In the genomic region with DNA sequence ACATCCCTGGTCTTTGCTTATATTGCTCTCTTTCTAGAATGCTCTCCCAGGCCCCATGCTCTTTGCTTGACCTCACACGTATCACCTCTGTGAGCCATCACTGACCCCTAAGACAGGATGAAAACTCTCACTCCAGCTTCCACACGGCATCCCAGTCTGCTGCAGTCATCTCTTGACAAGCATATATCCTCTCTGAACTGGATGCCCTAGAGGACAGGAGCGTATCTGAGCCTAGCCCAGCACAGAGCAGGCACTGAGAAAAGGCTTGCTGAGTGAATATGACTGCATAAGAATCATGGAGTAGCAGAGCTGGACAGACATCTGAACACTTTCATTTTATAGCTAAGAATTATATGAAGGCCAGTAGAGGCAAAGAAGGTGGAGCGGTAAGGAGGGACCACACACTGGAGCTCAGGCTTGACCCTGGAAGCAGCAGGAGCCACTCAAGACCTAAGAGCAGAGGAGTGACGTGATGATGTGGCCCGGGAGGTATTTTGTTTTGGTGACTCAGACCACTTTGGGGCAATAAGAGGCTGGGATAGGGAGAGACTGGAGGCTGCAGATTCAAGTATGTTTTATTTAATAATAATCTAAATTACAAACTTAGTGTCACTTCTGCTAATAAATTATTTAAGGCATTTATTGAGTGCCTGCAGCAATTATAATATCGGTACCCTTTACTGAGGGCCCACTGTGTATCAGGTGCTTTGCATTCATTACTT, we compare ENCODE assay signal across 14 cellular contexts. TPM values are rescaled to one million over a fixed set of nuclear protein-coding genes. Genes with fewer than 3 reads are reported as not detected.
A peak's percentile ranks its signal among the peaks of the same experiment; 100 is the strongest.
DNase-seq lines count a peak whose midpoint lies in the region; ATAC-seq and TF ChIP-seq lines count a peak whose summit lies in the region.
"Had no signal": no experiment of that assay in that cellular context is flagged by ENCODE, and none has a peak within 500 bp of the region (broad histone marks: within the 10 kb centered on the region; RNA-seq: fewer than 3 reads in every experiment).

No MANE protein-coding gene starts in this region.

- intact Hi-C loops in Panc1 (cut with micrococcal nuclease; ENCODE audit: unreplicated experiment), result no loop called here
- intact Hi-C loops in CD14-positive monocyte (cut with micrococcal nuclease), result no loop called here
- intact Hi-C loops in left colon (cut with DNase I, micrococcal nuclease), result no loop called here

- POLR2A ChIA-PET in Panc1 (lab: Charles Lee), result interaction anchor here (0.6 kb wide), 1 partner anchor 97 kb away, joined by 4 read pairs; no protein-coding TSS in a partner anchor

- peaks cover 2 to 6% (median 5%) of the 10 kb centered on the region in 3 donors for H3K27me3 Mint-ChIP-seq in CD14-positive monocyte (ENCODE audit: low read depth in 3 of 3)

- no TSS peak for BruUV-seq in Panc1 (replicated peaks; lab: Mats Ljungman, UMichigan)

- in situ Hi-C loops in Panc1 (cut with HindIII; ENCODE audit: low pct_unique_long_range_greater_than_20kb, low sequenced_read_pairs), result no loop called here

- DNase-seq in EL (peak; percentile 93), Panc1 (ENCODE audit: low read depth, low spot score) (no peak), fibroblast of gingiva (ENCODE audit: low read depth) (peak; percentile 54), retina (peak; percentile 35), NCI-H510A treated with DMSO at 0.1 percent for 48 hours (lab: John Stamatoyannopoulos, UW) (no peak), CD14-positive monocyte (ENCODE audit: low spot score) (no peak), left colon (no peak)
- DNase-seq in activated T-cell treated with anti-CD3 and anti-CD28 coated beads, Interleukin-2, amount 50 U/mL, for 48 hours, result no peak
- DNase-seq: activated CD8-positive, alpha-beta memory T cell treated with anti-CD3 and anti-CD28 coated beads for 24 hours; central memory CD4-positive, alpha-beta T cell; GF-D8; hippocampal formation; transverse colon had no signal

- H3K27me3 ChIP-seq in Panc1 (ENCODE audit: control insufficient read depth, insufficient read depth, low read length), result peaks cover 13% of the 10 kb centered on the region
- H3K27me3 ChIP-seq: transverse colon had no signal

- ATAC-seq in Panc1 (peak; percentile 56; the same call in 1 of the 2 replicates), left colon (no peak)

- TF ChIP-seq CTCF in Panc1 (IDR thresholded peaks at IDR 0.05) (no peak), CD14-positive monocyte (IDR thresholded peaks at IDR 0.05) (no peak)

- CTCF ChIA-PET in Panc1 (lab: Charles Lee), result interaction anchor here (0.6 kb wide), 1 partner anchor 182 kb away, joined by 3 read pairs; no protein-coding TSS in a partner anchor

- H3K9me3 ChIP-seq in Panc1 (ENCODE audit: control insufficient read depth, insufficient read depth, low read depth, low read length), result no peaks in the 10 kb centered on the region
- H3K9me3 ChIP-seq: neutrophil, transverse colon had no signal

- no peaks in the 10 kb centered on the region for H3K36me3 ChIP-seq in Panc1 (ENCODE audit: control insufficient read depth, insufficient read depth, low read length)
- H3K36me3 ChIP-seq: neutrophil, transverse colon had no signal

- no peak overlapping the region for H3K27ac Mint-ChIP-seq in CD14-positive monocyte

- H3K27ac ChIP-seq in Panc1 (ENCODE audit: low read length), result no peak overlapping the region
- H3K27ac ChIP-seq: neutrophil, transverse colon had no signal

- H3K4me1 ChIP-seq in Panc1 (ENCODE audit: control insufficient read depth, insufficient read depth, low read length), result no peaks in the 10 kb centered on the region
- H3K4me1 ChIP-seq: transverse colon had no signal

- no peaks in the 10 kb centered on the region for H3K36me3 Mint-ChIP-seq in CD14-positive monocyte

- no peaks in the 10 kb centered on the region for H3K9me3 Mint-ChIP-seq in CD14-positive monocyte

- no peak overlapping the region for H3K4me3 Mint-ChIP-seq in CD14-positive monocyte

- H3K4me3 ChIP-seq in Panc1 (ENCODE audit: low read depth in 2 of 2, low read length in 2 of 2), result no peak overlapping the region
- H3K4me3 ChIP-seq: transverse colon had no signal

- H3K4me1 Mint-ChIP-seq in CD14-positive monocyte, result no peaks in the 10 kb centered on the region

RNA-seq across cellular contexts. Expression of gene MAP6, which starts 42.7 kb away (rescaled TPM):
- 0.21 TPM for total RNA-seq in Panc1 (2021; ENCODE audit: unreplicated experiment)
- 0.53 TPM for polyA plus RNA-seq in Panc1 (2012; ENCODE audit: insufficient read length)
- polyA plus RNA-seq in CD14-positive monocyte, result not detected
- total RNA-seq in left colon, result 1 to 10 TPM in 1 of 2 donors, under 1 TPM in 1; 0.58 to 1.7 TPM

Comparison
In these comparisons a context has a peak if more than half of its experiments do, and no peak if none do; other contexts are left out.
1. DNase-seq: peak in EL (single experiment), fibroblast of gingiva (single experiment) and retina (single experiment); none in Panc1 (single experiment), NCI-H510A treated with DMSO at 0.1 percent for 48 hours (single experiment), CD14-positive monocyte (single experiment), activated T-cell treated with anti-CD3 and anti-CD28 coated beads, Interleukin-2, amount 50 U/mL, for 48 hours (0 of 2) and left colon (0 of 2).